13 cellular contexts compared by ENCODE assay signal in genomic region chr10:97464226-97464625, GRCh38. TPM values are rescaled to one million over a fixed set of nuclear protein-coding genes. Genes with fewer than 3 reads are reported as not detected.
DNase-seq lines count a peak whose midpoint lies in the region; ATAC-seq, FAIRE-seq and TF ChIP-seq lines count a peak whose summit lies in the region.
"Had no signal": no experiment of that assay in that cellular context is flagged by ENCODE, and none has a peak within 500 bp of the region (broad histone marks: within the 10 kb centered on the region; RNA-seq: fewer than 3 reads in every experiment).

No MANE protein-coding gene starts in this region.

- H3K9me3 ChIP-seq in small intestine (ENCODE audit: control insufficient read depth, low read depth): no peaks in the 10 kb centered on the region
- H3K9me3 ChIP-seq in Karpas-422 (ENCODE audit: low read length): no peaks in the 10 kb centered on the region

- H3K79me2 ChIP-seq in Karpas-422 (ENCODE audit: low read length): no peaks in the 10 kb centered on the region

- H3K27me3 ChIP-seq in bronchial epithelial cell (ENCODE audit: control insufficient read depth, insufficient read depth, low read length) (no peaks in the 10 kb centered on the region), small intestine (ENCODE audit: control insufficient read depth in 2 of 2, insufficient read depth in 2 of 2, low read length in 2 of 2) (no peaks in the 10 kb centered on the region), Karpas-422 (ENCODE audit: low read length) (no peaks in the 10 kb centered on the region)

- DNase-seq in AG20443 (ENCODE audit: low spot score) (peak; percentile 18), HFFc6 (no peak), bronchial epithelial cell (ENCODE audit: low read depth) (no peak), small intestine (no peak), retina (no peak), Karpas-422 (no peak), T-cell (no peak)
- no peak for DNase-seq in naive thymus-derived CD8-positive, alpha-beta T cell
- DNase-seq: foreskin melanocyte, NCI-H524 treated with DMSO at 0.1 percent for 48 hours had no signal

- no peak overlapping the region for H3K4me3 ChIP-seq in bronchial epithelial cell (ENCODE audit: low read depth, low read length)
- H3K4me3 ChIP-seq in small intestine (ENCODE audit: low read depth in 1 of 2, low read length in 2 of 2): no peak overlapping the region
- H3K4me3 ChIP-seq in Karpas-422 (ENCODE audit: low read length): no peak overlapping the region

- TF ChIP-seq CTCF in HFFc6 (IDR thresholded peaks at IDR 0.05) (no peak), bronchial epithelial cell (IDR thresholded peaks at IDR 0.05; ENCODE audit: insufficient read depth, low read length, severe bottlenecking) (no peak)

- POLR2A ChIA-PET in naive thymus-derived CD8-positive, alpha-beta T cell (lab: Charles Lee): interaction anchor here (0.7 kb wide), 1 partner anchor 698 kb away, joined by 3 read pairs; no protein-coding TSS in a partner anchor
- POLR2A ChIA-PET in T-cell (lab: Charles Lee): no interaction called here

- 56 to 74% (median 70%) methylated on average over 1 of the region's 1 CpG for WGBS in small intestine, 3 donors

- H3K27ac Mint-ChIP-seq in HFFc6: peak overlapping the region; percentile 75
- H3K27ac Mint-ChIP-seq in naive thymus-derived CD8-positive, alpha-beta T cell: peak overlapping the region in 6 of 10 donors; percentile 0 to 72 (median 11)
- peak overlapping the region in 1 of 2 donors; percentile 19 for H3K27ac Mint-ChIP-seq in T-cell
- H3K27ac Mint-ChIP-seq: CD8-positive, alpha-beta T cell; dendritic cell treated with granulocyte-macrophage colony-stimulating factor and Interleukin-4, amounts not matched to agents 40 ng/mL and 50 ng/mL, for 4 days had no signal

- ATAC-seq in naive thymus-derived CD8-positive, alpha-beta T cell: no peak
- ATAC-seq in T-cell (replicated peaks in 1 of 4): no peak

- peak; percentile 64 for FAIRE-seq in bronchial epithelial cell (lab: Jason Lieb, UNC)
- FAIRE-seq in small intestine (lab: Jason Lieb, UNC): no peak

- H3K4me1 ChIP-seq in small intestine (ENCODE audit: control insufficient read depth in 2 of 2, insufficient read depth in 1 of 2, low read depth in 1 of 2, low read length in 1 of 2) (no peaks in the 10 kb centered on the region), Karpas-422 (ENCODE audit: low read length) (no peaks in the 10 kb centered on the region)

- CTCF ChIA-PET in T-cell (lab: Charles Lee): interaction anchor here (0.5 to 1.8 kb wide), 9 partner anchors 11 to 246 kb away, joined by 3 to 6 read pairs (median 4); no protein-coding TSS in a partner anchor

- no peak overlapping the region for H3K27ac ChIP-seq in small intestine (ENCODE audit: low read depth in 1 of 2, low read length in 1 of 2)
- no peak overlapping the region for H3K27ac ChIP-seq in Karpas-422 (ENCODE audit: low read length)

- no peak overlapping the region for H3K4me3 Mint-ChIP-seq in HFFc6
- no peak overlapping the region for H3K4me3 Mint-ChIP-seq in naive thymus-derived CD8-positive, alpha-beta T cell
- H3K4me3 Mint-ChIP-seq in T-cell: no peak overlapping the region
- H3K4me3 Mint-ChIP-seq: CD8-positive, alpha-beta T cell; dendritic cell treated with granulocyte-macrophage colony-stimulating factor and Interleukin-4, amounts not matched to agents 40 ng/mL and 50 ng/mL, for 4 days had no signal

- H4K20me1 ChIP-seq in Karpas-422 (ENCODE audit: insufficient read depth, low read depth, low read length): no peaks in the 10 kb centered on the region

- H3K9ac ChIP-seq in Karpas-422 (ENCODE audit: low read length): no peak overlapping the region

- no peak overlapping the region for H3K4me2 ChIP-seq in Karpas-422 (ENCODE audit: low read depth, low read length, poor library complexity, severe bottlenecking)

- H3K27me3 Mint-ChIP-seq in HFFc6 (ENCODE audit: insufficient read depth) (no peaks in the 10 kb centered on the region; the same call in 1 of the 2 replicates), T-cell (no peaks in the 10 kb centered on the region)
- H3K27me3 Mint-ChIP-seq in naive thymus-derived CD8-positive, alpha-beta T cell: no peaks in the 10 kb centered on the region
- H3K27me3 Mint-ChIP-seq: dendritic cell treated with granulocyte-macrophage colony-stimulating factor and Interleukin-4, amounts not matched to agents 40 ng/mL and 50 ng/mL, for 4 days had no signal

- no peaks in the 10 kb centered on the region for H3K9me3 Mint-ChIP-seq in HFFc6
- no peaks in the 10 kb centered on the region for H3K9me3 Mint-ChIP-seq in naive thymus-derived CD8-positive, alpha-beta T cell
- H3K9me3 Mint-ChIP-seq in T-cell: no peaks in the 10 kb centered on the region
- H3K9me3 Mint-ChIP-seq: activated naive CD4-positive, alpha-beta T cell treated with anti-CD3 and anti-CD28 coated beads, Interleukin-2, amount 50 U/mL, for 72 hours; CD8-positive, alpha-beta T cell; dendritic cell treated with granulocyte-macrophage colony-stimulating factor and Interleukin-4, amounts not matched to agents 40 ng/mL and 50 ng/mL, for 4 days had no signal

- no peaks in the 10 kb centered on the region for H3K9me2 ChIP-seq in Karpas-422 (replicated peaks; ENCODE audit: insufficient read depth, low read length)

- H3K36me3 Mint-ChIP-seq in HFFc6 (ENCODE audit: low read depth) (peaks cover 41% of the 10 kb centered on the region), T-cell (peaks cover 44% of the 10 kb centered on the region)
- peaks cover 0 to 91% (median 18%) of the 10 kb centered on the region in 3 donors for H3K36me3 Mint-ChIP-seq in naive thymus-derived CD8-positive, alpha-beta T cell

- peaks cover 37% of the 10 kb centered on the region for H3K36me3 ChIP-seq in bronchial epithelial cell (ENCODE audit: control insufficient read depth, insufficient read depth, low read length)
- H3K36me3 ChIP-seq in small intestine (ENCODE audit: control insufficient read depth in 2 of 2, insufficient read depth in 2 of 2, low read length in 2 of 2): peaks cover 29 to 31% of the 10 kb centered on the region in 2 donors
- H3K36me3 ChIP-seq in Karpas-422 (ENCODE audit: insufficient read depth, low read length): peaks cover 8% of the 10 kb centered on the region; the same call in 1 of the 2 replicates

- H2AFZ ChIP-seq in Karpas-422 (ENCODE audit: low read length): no peak overlapping the region

- peaks cover 24% of the 10 kb centered on the region for H3K4me1 Mint-ChIP-seq in HFFc6 (ENCODE audit: low read depth)
- peaks cover 0 to 6% (median 0%) of the 10 kb centered on the region in 4 donors for H3K4me1 Mint-ChIP-seq in naive thymus-derived CD8-positive, alpha-beta T cell
- no peaks in the 10 kb centered on the region for H3K4me1 Mint-ChIP-seq in T-cell

RNA-seq across cellular contexts. Expression of gene ZDHHC16, which starts 18.3 kb away (rescaled TPM):
- total RNA-seq in HFFc6 (2021; fragmentation: NEBNext Ultra II Directional; extraction: Animal tissue kit (Norgen Biotek cat#: 25700)): 10 to 100 TPM; 60.7 to 64.9 (median 63.1) TPM
- total RNA-seq in bronchial epithelial cell (31.9 and 37.6 TPM in 2 replicates), T-cell (10 to 100 TPM; 16.1 to 38.8 (median 36.2) TPM)
- 10 to 100 TPM; 28.1 to 29.3 TPM for total RNA-seq in naive thymus-derived CD8-positive, alpha-beta T cell
- 10 to 100 TPM; 20.0 to 31.4 (median 25.3) TPM for polyA plus RNA-seq in naive thymus-derived CD8-positive, alpha-beta T cell
- 10 to 100 TPM; 17.0 to 36.0 (median 25.9) TPM for polyA plus RNA-seq in small intestine
- total RNA-seq in Karpas-422 (2014; rRNA removed; shearing (Covaris generic); ENCODE audit: low replicate concordance): 16.3 and 25.5 TPM in 2 replicates

RNA-seq across cellular contexts. Expression of gene EXOSC1, which starts 18.4 kb away (rescaled TPM):
- total RNA-seq in HFFc6 (2021; fragmentation: NEBNext Ultra II Directional; extraction: Animal tissue kit (Norgen Biotek cat#: 25700)): 10 to 100 TPM; 36.2 to 42.8 (median 39.9) TPM
- total RNA-seq in bronchial epithelial cell (30.9 and 34.2 TPM in 2 replicates), T-cell (10 to 100 TPM; 32.2 to 51.0 (median 46.8) TPM)
- total RNA-seq in naive thymus-derived CD8-positive, alpha-beta T cell: 10 to 100 TPM; 46.9 to 50.6 TPM
- 10 to 100 TPM; 67.4 to 87.0 (median 77.1) TPM for polyA plus RNA-seq in naive thymus-derived CD8-positive, alpha-beta T cell
- polyA plus RNA-seq in small intestine: 10 to 100 TPM; 33.8 to 47.1 (median 35.4) TPM
- total RNA-seq in Karpas-422 (2014; rRNA removed; shearing (Covaris generic); ENCODE audit: low replicate concordance): 30.8 and 47.1 TPM in 2 replicates

RNA-seq across cellular contexts. Expression of gene MMS19, which starts 34.0 kb away (rescaled TPM):
- total RNA-seq in HFFc6 (2021; fragmentation: NEBNext Ultra II Directional; extraction: Animal tissue kit (Norgen Biotek cat#: 25700)): 10 to 100 TPM; 53.8 to 61.2 (median 56.3) TPM
- total RNA-seq in bronchial epithelial cell (23.2 and 38.2 TPM in 2 replicates), T-cell (100 to 1,000 TPM in 2 of 5 donors, 10 to 100 TPM in 3; 73.8 to 106 (median 93.7) TPM)
- total RNA-seq in naive thymus-derived CD8-positive, alpha-beta T cell: 100 to 1,000 TPM; 106 to 111 TPM
- polyA plus RNA-seq in naive thymus-derived CD8-positive, alpha-beta T cell: 10 to 100 TPM; 31.2 to 37.3 (median 32.4) TPM
- polyA plus RNA-seq in small intestine: 10 to 100 TPM; 44.7 to 51.9 (median 49.2) TPM
- 45.2 and 56.0 TPM in 2 replicates for total RNA-seq in Karpas-422 (2014; rRNA removed; shearing (Covaris generic); ENCODE audit: low replicate concordance)

RNA-seq across cellular contexts. Expression of gene UBTD1, which starts 34.5 kb away (rescaled TPM):
- 10 to 100 TPM; 31.3 to 42.1 (median 34.8) TPM for total RNA-seq in HFFc6 (2021; fragmentation: NEBNext Ultra II Directional; extraction: Animal tissue kit (Norgen Biotek cat#: 25700))
- total RNA-seq in bronchial epithelial cell (11.1 and 12.4 TPM in 2 replicates), T-cell (1 to 10 TPM; 1.0 to 2.4 (median 1.9) TPM)
- total RNA-seq in naive thymus-derived CD8-positive, alpha-beta T cell: 1 to 10 TPM; 1.6 to 2.7 TPM
- 1 to 10 TPM; 1.2 to 2.5 (median 1.3) TPM for polyA plus RNA-seq in naive thymus-derived CD8-positive, alpha-beta T cell
- 1 to 10 TPM; 1.1 to 7.6 (median 7.0) TPM for polyA plus RNA-seq in small intestine
- total RNA-seq in Karpas-422 (2014; rRNA removed; shearing (Covaris generic); ENCODE audit: low replicate concordance): 0.11 and 0.72 TPM in 2 replicates

RNA-seq across cellular contexts. Expression of gene PGAM1, which starts 38.2 kb away (rescaled TPM):
- 100 to 1,000 TPM; 505 to 594 (median 542) TPM for total RNA-seq in HFFc6 (2021; fragmentation: NEBNext Ultra II Directional; extraction: Animal tissue kit (Norgen Biotek cat#: 25700))
- total RNA-seq in bronchial epithelial cell (404 and 490 TPM in 2 replicates), T-cell (100 to 1,000 TPM in 1 of 5 donors, 10 to 100 TPM in 4; 66.3 to 108 (median 94.8) TPM)
- total RNA-seq in naive thymus-derived CD8-positive, alpha-beta T cell: 10 to 100 TPM; 69.6 to 72.4 TPM
- polyA plus RNA-seq in naive thymus-derived CD8-positive, alpha-beta T cell: 100 to 1,000 TPM; 191 to 222 (median 193) TPM
- polyA plus RNA-seq in small intestine: 100 to 1,000 TPM; 222 to 300 (median 249) TPM
- 234 and 237 TPM in 2 replicates for total RNA-seq in Karpas-422 (2014; rRNA removed; shearing (Covaris generic); ENCODE audit: low replicate concordance)
